In the genomic region with DNA sequence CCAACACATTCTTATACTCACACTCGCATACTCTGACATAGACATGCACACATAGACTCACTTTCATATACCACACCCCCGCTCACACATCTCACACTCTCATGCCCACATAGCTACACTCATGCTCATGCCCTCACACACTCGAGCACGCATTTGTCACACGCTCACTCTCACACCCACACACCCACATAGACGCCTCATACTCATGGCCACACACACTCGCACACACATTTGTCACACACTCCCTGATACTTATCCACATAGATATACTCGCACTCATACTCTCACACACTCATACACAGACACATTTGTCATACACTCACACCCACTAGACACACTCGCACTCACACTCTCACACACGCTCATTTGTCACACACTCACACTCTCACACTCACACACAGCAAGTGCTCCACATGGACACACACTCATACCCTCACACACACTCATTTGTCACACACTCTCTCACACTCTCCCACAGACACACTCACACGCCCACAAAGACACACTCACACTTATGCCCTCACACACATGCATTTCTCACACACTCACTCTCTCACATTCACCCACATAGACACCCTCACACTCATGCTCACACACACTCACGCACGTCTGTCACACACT, we compare ENCODE assay signal across 21 cellular contexts. TPM values are rescaled to one million over a fixed set of nuclear protein-coding genes. Genes with fewer than 3 reads are reported as not detected.
DNase-seq lines count a peak whose midpoint lies in the region; ATAC-seq, FAIRE-seq and TF ChIP-seq lines count a peak whose summit lies in the region.
"Had no signal": no experiment of that assay in that cellular context is flagged by ENCODE, and none has a peak within 500 bp of the region (broad histone marks: within the 10 kb centered on the region; RNA-seq: fewer than 3 reads in every experiment).

No MANE protein-coding gene starts in this region.

- no peak overlapping the region for H4K91ac ChIP-seq in IMR-90 (ENCODE audit: insufficient read depth, low read depth, low read length)
- peak overlapping the region; percentile 20 for H4K91ac ChIP-seq in H1 (replicated peaks; ENCODE audit: insufficient read length, low read length)

- no peak overlapping the region for H3K56ac ChIP-seq in IMR-90 (ENCODE audit: extremely low read depth, insufficient read depth, low read length)
- H3K56ac ChIP-seq in H1 (replicated peaks; ENCODE audit: insufficient read length, low read depth, low read length) = no peak overlapping the region

- H2BK120ac ChIP-seq in IMR-90 (ENCODE audit: low read depth, low read length) (no peak overlapping the region), H1 (replicated peaks; ENCODE audit: low read depth, low read length) (no peak overlapping the region)

- TF ChIP-seq RAD21 in IMR-90 (IDR thresholded peaks at IDR 0.05; ENCODE audit: low read length) = no peak
- TF ChIP-seq RAD21 in H1 (IDR thresholded peaks at IDR 0.05 in 1 of 2, conservative IDR thresholded peaks at IDR 0.05 in 1 of 2; ENCODE audit: low read depth in 2 of 2, low read length in 2 of 2) = no peak

- in situ Hi-C loops in IMR-90 (cut with MboI; ENCODE audit: low sequenced_read_pairs) = no loop called here

- no peak overlapping the region; the same call in 1 of the 2 replicates for H2BK12ac ChIP-seq in H1 (ENCODE audit: low read depth, low read length)

- H2BK5ac ChIP-seq in IMR-90 (ENCODE audit: low read depth, low read length, poor library complexity, severe bottlenecking) = no peak overlapping the region
- H2BK5ac ChIP-seq in H1 (ENCODE audit: low read depth, low read length) = peak overlapping the region; percentile 45; the same call in 1 of the 2 replicates

- CTCF ChIA-PET in IMR-90 (lab: Yijun Ruan, JAX) (no interaction called here), H1 (lab: Charles Lee; ENCODE audit: partially characterized antibody) (interaction anchor here (1.2 kb wide), 1 partner anchor 11 kb away, joined by 5 read pairs; no protein-coding TSS in a partner anchor)

- intact Hi-C loops in IMR-90 (cut with micrococcal nuclease) = no loop called here
- intact Hi-C loops in psoas muscle (cut with DNase I) = loop anchor here in 1 of 2 donors (5.0 kb wide), 2 partner anchors 73 to 107 kb away; no protein-coding TSS in a partner anchor

- H3K27me3 ChIP-seq in IMR-90 (ENCODE audit: control insufficient read depth, insufficient read depth, low read length) (peaks cover 5% of the 10 kb centered on the region), H1 (replicated peaks in 1 of 4; ENCODE audit: control insufficient read depth in 3 of 4, extremely low read depth in 1 of 4, insufficient read depth in 3 of 4, low read length in 3 of 4) (no peaks in the 10 kb centered on the region), psoas muscle (ENCODE audit: insufficient read depth in 3 of 3, low read length in 2 of 3) (no peaks in the 10 kb centered on the region)
- H3K27me3 ChIP-seq: BE2C had no signal

- H4K20me1 ChIP-seq in IMR-90 (ENCODE audit: insufficient read depth, low read length) (no peaks in the 10 kb centered on the region), H1 (replicated peaks in 1 of 2; ENCODE audit: control insufficient read depth in 1 of 2, insufficient read depth in 2 of 2, low read length in 2 of 2) (peaks cover 0 to 4% of the 10 kb centered on the region in 2 experiments)

- TF ChIP-seq CTCF in IMR-90 (conservative IDR thresholded peaks at IDR 0.05; ENCODE audit: low read depth, low read length) = no peak
- TF ChIP-seq CTCF in H1 (IDR thresholded peaks at IDR 0.05; ENCODE audit: control extremely low read depth in 1 of 3, insufficient read depth in 1 of 3, low read depth in 1 of 3, low read length in 3 of 3) = no peak
- no peak for TF ChIP-seq CTCF in psoas muscle (IDR thresholded peaks at IDR 0.05)

- H4K8ac ChIP-seq in IMR-90 (ENCODE audit: low read depth in 2 of 2, low read length in 2 of 2) (no peak overlapping the region), H1 (ENCODE audit: extremely low read depth, insufficient read depth, low read length) (no peak overlapping the region)

- no peak for ATAC-seq in IMR-90 (ENCODE audit: low read depth)
- ATAC-seq in psoas muscle = no peak
- ATAC-seq in HG03571 (IDR thresholded peaks at IDR 0.05; ENCODE audit: unreplicated experiment) = no peak
- ATAC-seq in GM19351 (IDR thresholded peaks at IDR 0.05; ENCODE audit: unreplicated experiment) = no peak
- ATAC-seq: A549; CD8-positive, alpha-beta T cell; K562 had no signal

- H3K27ac ChIP-seq in IMR-90 (ENCODE audit: insufficient read depth, low read length) (no peak overlapping the region), H1 (ENCODE audit: low read depth, low read length) (no peak overlapping the region), psoas muscle (peak overlapping the region; percentile 84)
- H3K27ac ChIP-seq: A549, C4-2B, GM23248 had no signal

- peak overlapping the region; percentile 6; the same call in 1 of the 2 replicates for H3K4ac ChIP-seq in IMR-90 (ENCODE audit: low read depth, low read length)
- H3K4ac ChIP-seq in H1 (replicated peaks; ENCODE audit: insufficient read length, low read depth, low read length) = peak overlapping the region; percentile 72

- H3K36me3 ChIP-seq in IMR-90 (ENCODE audit: control insufficient read depth, insufficient read depth, low read length) (no peaks in the 10 kb centered on the region), H1 (ENCODE audit: control insufficient read depth in 2 of 4, insufficient read depth in 4 of 4, low read length in 3 of 4) (no peaks in the 10 kb centered on the region), psoas muscle (ENCODE audit: insufficient read depth in 1 of 2, low read depth in 1 of 2) (no peaks in the 10 kb centered on the region)
- H3K36me3 ChIP-seq: BE2C had no signal

- dilution Hi-C loops in IMR-90 (cut with HindIII; ENCODE audit: low sequenced_read_pairs, unreplicated experiment) = no loop called here

- H3K4me2 ChIP-seq in IMR-90 (ENCODE audit: low read depth, low read length) = no peak overlapping the region
- no peak overlapping the region for H3K4me2 ChIP-seq in H1 (ENCODE audit: insufficient read depth in 1 of 2, low read depth in 2 of 2, low read length in 2 of 2)
- H3K4me2 ChIP-seq: A549 had no signal

- no peak for FAIRE-seq in H1 (lab: Jason Lieb, UNC)
- FAIRE-seq: A549, D721Med, GM18507, K562 had no signal

- H2BK15ac ChIP-seq in IMR-90 (ENCODE audit: low read depth, low read length) (peak overlapping the region; percentile 45; the same call in 1 of the 3 replicates), H1 (ENCODE audit: low read length) (0 out of 2 replicates have a peak overlapping the region, but pooled peaks have one; percentile 76)

- TF ChIP-seq EP300 in H1 (IDR thresholded peaks at IDR 0.05; ENCODE audit: borderline replicate concordance in 1 of 2, low read depth in 2 of 2, low read length in 2 of 2) = no peak

- POLR2A ChIA-PET in IMR-90 (lab: Charles Lee; ENCODE audit: unreplicated experiment) = no interaction called here
- POLR2A ChIA-PET in H1 (lab: Charles Lee; ENCODE audit: partially characterized antibody) = no interaction called here

- H3K14ac ChIP-seq in IMR-90 (replicated peaks; ENCODE audit: low read depth, low read length) (no peak overlapping the region), H1 (ENCODE audit: insufficient read length) (no peak overlapping the region)

- DNase-seq in IMR-90 (no peak), H1 (ENCODE audit: low read depth in 1 of 2, low spot score in 2 of 2) (no peak), psoas muscle (no peak), DMS153 treated with DMSO at 0.1 percent for 48 hours (lab: John Stamatoyannopoulos, UW; ENCODE audit: unreplicated experiment) (no peak)
- DNase-seq: BE2C; CD8-positive, alpha-beta T cell; COR-L47; DMS153; DND-41; GDM1; GM23248; H7 had no signal

- H2AFZ ChIP-seq in IMR-90 (replicated peaks; ENCODE audit: low read length, poor library complexity) (peak overlapping the region; percentile 12), H1 (ENCODE audit: low read length) (no peak overlapping the region)

- H2AK9ac ChIP-seq in IMR-90 (replicated peaks; ENCODE audit: low read depth, low read length, poor library complexity) = no peak overlapping the region

- H3K9ac ChIP-seq in IMR-90 (ENCODE audit: low read depth, low read length) = no peak overlapping the region
- no peak overlapping the region for H3K9ac ChIP-seq in H1 (replicated peaks in 1 of 4; ENCODE audit: extremely low read depth in 1 of 4, low read depth in 3 of 4, low read length in 3 of 4)
- H3K9ac ChIP-seq: GM23248 had no signal

- no peak overlapping the region for H3K18ac ChIP-seq in IMR-90 (ENCODE audit: low read depth, low read length)
- H3K18ac ChIP-seq in H1 (ENCODE audit: extremely low read depth, low read length) = no peak overlapping the region

- H3K23ac ChIP-seq in IMR-90 (ENCODE audit: low read depth, low read length) = no peak overlapping the region
- H3K23ac ChIP-seq in H1 (ENCODE audit: insufficient read length) = no peak overlapping the region

- peaks cover 8% of the 10 kb centered on the region for H3K23me2 ChIP-seq in H1 (ENCODE audit: low read depth, low read length)

- H3K9me3 ChIP-seq in IMR-90 (ENCODE audit: control insufficient read depth, insufficient read depth, low read length) (no peaks in the 10 kb centered on the region), H1 (ENCODE audit: insufficient read depth in 2 of 2, low read depth in 1 of 2, low read length in 1 of 2) (no peaks in the 10 kb centered on the region), psoas muscle (no peaks in the 10 kb centered on the region)
- H3K9me3 ChIP-seq: A549, BE2C had no signal

- peaks cover 10% of the 10 kb centered on the region for H3K9me1 ChIP-seq in IMR-90 (ENCODE audit: insufficient read depth, low read length)

- TF ChIP-seq POLR2A in IMR-90 (IDR thresholded peaks at IDR 0.05; ENCODE audit: low read depth, low read length) (no peak), H1 (IDR thresholded peaks at IDR 0.05; ENCODE audit: control extremely low read depth in 1 of 2, low read depth in 2 of 2, low read length in 2 of 2) (no peak)

- H2AK5ac ChIP-seq in IMR-90 (ENCODE audit: low read depth, low read length) (peak overlapping the region; percentile 40; the same call in 1 of the 2 replicates), H1 (ENCODE audit: low read depth, low read length) (peak overlapping the region; percentile 85)

- H3K79me1 ChIP-seq in IMR-90 (ENCODE audit: low read depth in 1 of 2, low read length in 2 of 2) (no peaks in the 10 kb centered on the region), H1 (ENCODE audit: low read depth, low read length) (no peaks in the 10 kb centered on the region)

- no TSS peak for BruUV-seq in IMR-90 (replicated peaks; lab: Mats Ljungman, UMichigan)

- H3K4me1 ChIP-seq in IMR-90 (ENCODE audit: control insufficient read depth, insufficient read depth, low read length) (peaks cover 6% of the 10 kb centered on the region), H1 (replicated peaks in 1 of 4; ENCODE audit: control insufficient read depth in 3 of 4, insufficient read depth in 4 of 4, low read length in 3 of 4) (no peaks in the 10 kb centered on the region; a peak in 1 of 7 replicates), psoas muscle (peaks cover 45% of the 10 kb centered on the region)
- H3K4me1 ChIP-seq: A549, BE2C had no signal

- H3K4me3 ChIP-seq in IMR-90 (ENCODE audit: insufficient read depth, low read depth, low read length) = no peak overlapping the region
- no peak overlapping the region for H3K4me3 ChIP-seq in H1 (ENCODE audit: extremely low read depth in 1 of 4, insufficient read depth in 2 of 4, low read depth in 3 of 4, low read length in 4 of 4)
- H3K4me3 ChIP-seq in psoas muscle = no peak overlapping the region
- H3K4me3 ChIP-seq: A549, GM23248, K562 had no signal

- H4K5ac ChIP-seq in IMR-90 (ENCODE audit: low read depth, low read length) (no peak overlapping the region; the same call in 1 of the 2 replicates), H1 (ENCODE audit: insufficient read length, low read depth, low read length) (no peak overlapping the region)

- 84 to 100% methylated on average over 2 to 11 of the region's 13 CpGs for WGBS in IMR-90 (ENCODE audit: extremely low coverage in 2 of 2, insufficient read length in 1 of 2), 2 experiments
- 91 to 100% methylated on average over 5 to 13 of the region's 13 CpGs for WGBS in H1 (ENCODE audit: extremely low coverage in 1 of 2, insufficient coverage in 1 of 2, insufficient read length in 1 of 2, insufficient replicate concordance in 2 of 2, low coverage in 1 of 2, low lambda C conversion rate in 2 of 2, missing lambda C conversion rate in 1 of 2), 2 experiments
- WGBS in psoas muscle, 3 donors = 83 to 92% (median 91%) methylated on average over 13 of the region's 13 CpGs

- H2BK20ac ChIP-seq in IMR-90 (ENCODE audit: low read depth, low read length) (no peak overlapping the region), H1 (ENCODE audit: low read length) (no peak overlapping the region)

- no peaks in the 10 kb centered on the region for H3K79me2 ChIP-seq in H1 (ENCODE audit: control insufficient read depth in 1 of 2, insufficient read depth in 2 of 2, low read length in 2 of 2)

RNA-seq across cellular contexts. Expression of a gene that starts 50.9 kb away (rescaled TPM):
- total RNA-seq in IMR-90 (2012; rRNA removed) (not detected in 2 replicates), psoas muscle (not detected)
- polyA plus RNA-seq in IMR-90 (2012; rRNA removed) (not detected in 2 replicates), H1 (2011; rRNA removed) (not detected in 2 replicates), psoas muscle (not detected)
- polyA plus RNA-seq in IMR-90 (2012; cell fraction: cytosol; rRNA removed) = not detected in 2 replicates
- polyA plus RNA-seq in IMR-90 (2012; cell fraction: nucleus; rRNA removed; ENCODE audit: low replicate concordance) = not detected in 2 replicates
- total RNA-seq in H1 (2021; fragmentation: NEBNext Ultra II Directional; extraction: Animal tissue kit (Norgen Biotek cat#: 25700)) = not detected in 2 replicates
- not detected for polyA plus RNA-seq in H1 (2011; cell fraction: cytosol; rRNA removed)
- not detected for polyA plus RNA-seq in H1 (2011; cell fraction: nucleus; rRNA removed)
- polyA plus RNA-seq in H1 (2012, experiment 1 of 2) = not detected in 4 replicates
- not detected for polyA plus RNA-seq in H1 (2012, experiment 2 of 2)
- not detected for polyA plus RNA-seq in H1 (2013, experiment 1 of 2)
- polyA plus RNA-seq in H1 (2013, experiment 2 of 2) = not detected
- not detected in 2 replicates for polyA minus RNA-seq in H1 (2011; rRNA and poly(A)+ RNA removed)
- polyA minus RNA-seq in H1 (2011; cell fraction: cytosol; rRNA and poly(A)+ RNA removed) = not detected
- polyA minus RNA-seq in H1 (2011; cell fraction: nucleus; rRNA and poly(A)+ RNA removed) = not detected
- total RNA-seq: CD8-positive, alpha-beta T cell; GM23248; H7; HT1080; K562 had no signal
- polyA plus RNA-seq: A549, AG04450, GM23248, K562 had no signal
